Comparison of ENCODE assay signal across 1 cellular context in genomic region chr1:232340448-232340847, GRCh38.
TF ChIP-seq lines count a peak whose summit lies in the region.

No MANE protein-coding gene starts in this region.

TF ChIP-seq in IMR-90, 13 proteins besides CTCF, POLR2A, EP300 and RAD21 (continued from another document):
- TF ChIP-seq MAFK (IDR thresholded peaks at IDR 0.05; ENCODE audit: low read depth, low read length), result no peak
- no peak for TF ChIP-seq SMC3 (IDR thresholded peaks at IDR 0.05; ENCODE audit: low read depth, low read length)
- no peak for TF ChIP-seq FOS (IDR thresholded peaks at IDR 0.05; ENCODE audit: low read depth, low read length)
- TF ChIP-seq ELK1 (IDR thresholded peaks at IDR 0.05; ENCODE audit: borderline replicate concordance, low read depth, low read length), result no peak
- TF ChIP-seq CHD1 (IDR thresholded peaks at IDR 0.05; ENCODE audit: low read depth, low read length), result no peak
- TF ChIP-seq MXI1 (IDR thresholded peaks at IDR 0.05; ENCODE audit: borderline replicate concordance, low read depth, low read length), result no peak
- TF ChIP-seq RFX5 (IDR thresholded peaks at IDR 0.05; ENCODE audit: low read depth, low read length), result no peak
- TF ChIP-seq CEBPB (IDR thresholded peaks at IDR 0.05; ENCODE audit: low read depth, low read length), result no peak
- no peak for TF ChIP-seq NFE2L2 (IDR thresholded peaks at IDR 0.05; ENCODE audit: low read depth, low read length)
- no peak for TF ChIP-seq MAZ (IDR thresholded peaks at IDR 0.05; ENCODE audit: borderline replicate concordance, low read depth, low read length)
- TF ChIP-seq BHLHE40 (IDR thresholded peaks at IDR 0.05; ENCODE audit: low read depth, low read length), result no peak
